Comparison of ENCODE assay signal across 7 cellular contexts in genomic region chr16:57260294-57260929, GRCh38. TPM values are rescaled to one million over a fixed set of nuclear protein-coding genes. Genes with fewer than 3 reads are reported as not detected.
DNase-seq lines count a peak whose midpoint lies in the region; ATAC-seq and FAIRE-seq lines count a peak whose summit lies in the region.

No MANE protein-coding gene starts in this region.

- peaks cover 11% of the 10 kb centered on the region for H3K4me1 ChIP-seq in SJSA1 (replicated peaks)

- no peaks in the 10 kb centered on the region for H3K9me3 ChIP-seq in SJSA1 (replicated peaks)

- H3K4me3 ChIP-seq in SJSA1, result no peak overlapping the region

- peak; percentile 69 to 72 for DNase-seq in SJSA1 (ENCODE audit: low read depth in 1 of 2, low spot score in 2 of 2)
- DNase-seq in middle frontal gyrus (ENCODE audit: extremely low spot score, low spot score), result peak; percentile 73
- DNase-seq in cerebellar cortex (ENCODE audit: low spot score), result no peak

- peak overlapping the region; percentile 41; the same call in 1 of the 2 replicates for H3K27ac ChIP-seq in SJSA1

- ATAC-seq in GM19463 (IDR thresholded peaks at IDR 0.05; ENCODE audit: unreplicated experiment), result peak; percentile 66
- no peak for ATAC-seq in GM18861 (IDR thresholded peaks at IDR 0.05; ENCODE audit: unreplicated experiment)
- ATAC-seq in GM21423 (IDR thresholded peaks at IDR 0.05; ENCODE audit: unreplicated experiment), result no peak

- no peaks in the 10 kb centered on the region for H3K27me3 ChIP-seq in SJSA1 (replicated peaks)

- peak; percentile 33 for FAIRE-seq in endometrium (lab: Jason Lieb, UNC)

- H3K36me3 ChIP-seq in SJSA1, result no peaks in the 10 kb centered on the region

RNA-seq across cellular contexts. Expression of gene ARL2BP, which starts 15.4 kb away (rescaled TPM):
- 115 and 118 TPM in 2 replicates for total RNA-seq in SJSA1 (2014; rRNA removed; shearing (Covaris generic))

RNA-seq across cellular contexts. Expression of gene PLLP, which starts 24.1 kb away (rescaled TPM):
- total RNA-seq in SJSA1 (2014; rRNA removed; shearing (Covaris generic)), result not detected in 2 replicates
